Comparison of ENCODE assay signal across 8 cellular contexts in genomic region chr19:7829162-7829520, GRCh38. TPM values are rescaled to one million over a fixed set of nuclear protein-coding genes. Genes with fewer than 3 reads are reported as not detected.
A peak's percentile ranks its signal among the peaks of the same experiment; 100 is the strongest.
DNase-seq lines count a peak whose midpoint lies in the region; ATAC-seq and TF ChIP-seq lines count a peak whose summit lies in the region.

No MANE protein-coding gene starts in this region.

- H3K4me1 ChIP-seq in gastrocnemius medialis: peaks cover 14 to 16% of the 10 kb centered on the region in 2 donors
- peaks cover 10 to 25% of the 10 kb centered on the region in 2 donors for H3K4me1 ChIP-seq in thyroid gland

- peak overlapping the region; percentile 36 for H3K9ac ChIP-seq in SK-N-MC (ENCODE audit: insufficient read length)

- DNase-seq in GM12864 (ENCODE audit: low read depth) (no peak), SK-N-MC (ENCODE audit: low read depth, low spot score) (no peak), fibroblast of pulmonary artery (ENCODE audit: low read depth) (no peak), gastrocnemius medialis (no peak), putamen (ENCODE audit: low spot score) (no peak), thyroid gland (no peak)

- in situ Hi-C loops in gastrocnemius medialis (cut with MboI; ENCODE audit: low sequenced_read_pairs in 4 of 4): no loop called here

- ATAC-seq in gastrocnemius medialis (no peak), GM19463 (IDR thresholded peaks at IDR 0.05; ENCODE audit: unreplicated experiment) (no peak), GM21381 (IDR thresholded peaks at IDR 0.05; ENCODE audit: unreplicated experiment) (no peak)

- 8 to 10% methylated on average over 13 to 18 of the region's 18 CpGs for WGBS in thyroid gland, 2 donors

- TF ChIP-seq CTCF in GM12864 (IDR thresholded peaks at IDR 0.05; ENCODE audit: low read depth, low read length, missing control alignments): no peak
- TF ChIP-seq CTCF in fibroblast of pulmonary artery (IDR thresholded peaks at IDR 0.05; ENCODE audit: low read length, missing control alignments): no peak
- no peak for TF ChIP-seq CTCF in gastrocnemius medialis (IDR thresholded peaks at IDR 0.05 in 4 of 5, conservative IDR thresholded peaks at IDR 0.05 in 1 of 5)
- no peak for TF ChIP-seq CTCF in thyroid gland (IDR thresholded peaks at IDR 0.05)

- H3K9me3 ChIP-seq in SK-N-MC (ENCODE audit: low read depth, low read length) (no peaks in the 10 kb centered on the region), gastrocnemius medialis (no peaks in the 10 kb centered on the region), thyroid gland (no peaks in the 10 kb centered on the region)

- H3K27me3 ChIP-seq in gastrocnemius medialis (peaks cover 0 to 13% (median 8%) of the 10 kb centered on the region in 3 donors), thyroid gland (no peaks in the 10 kb centered on the region)

- intact Hi-C loops in gastrocnemius medialis (cut with DNase I; ENCODE audit: low total_unique reads): loop anchor here (1.0 kb wide), 3 partner anchors 40 to 91 kb away; partner anchors contain the start of genes MAP2K7 and SNAPC2
- intact Hi-C loops in thyroid gland (cut with DNase I): no loop called here

- H3K4me3 ChIP-seq in GM12864 (ENCODE audit: low read depth, low read length) (peak overlapping the region; percentile 33), SK-N-MC (peak overlapping the region; percentile 78), fibroblast of pulmonary artery (replicated peaks; ENCODE audit: low read depth, low read length) (peak overlapping the region; percentile 40), gastrocnemius medialis (peak overlapping the region; percentile 28 to 83 (median 54)), thyroid gland (replicated peaks in 1 of 3) (peak overlapping the region in 1 of 3 donors; percentile 3)

- TF ChIP-seq POLR2A in gastrocnemius medialis (IDR thresholded peaks at IDR 0.05) (no peak), thyroid gland (IDR thresholded peaks at IDR 0.05) (no peak)

- H3K27ac ChIP-seq in SK-N-MC: no peak overlapping the region
- H3K27ac ChIP-seq in gastrocnemius medialis: peak overlapping the region; percentile 36 to 73 (median 58)
- H3K27ac ChIP-seq in thyroid gland: no peak overlapping the region

- H3K36me3 ChIP-seq in SK-N-MC (ENCODE audit: insufficient read depth, low read length) (no peaks in the 10 kb centered on the region), gastrocnemius medialis (no peaks in the 10 kb centered on the region), thyroid gland (no peaks in the 10 kb centered on the region)

RNA-seq across cellular contexts. Expression of gene EVI5L, which starts 0.9 kb away (rescaled TPM):
- total RNA-seq in gastrocnemius medialis: 10 to 100 TPM; 17.5 to 24.6 (median 20.4) TPM
- total RNA-seq in thyroid gland: 10 to 100 TPM in 3 of 4 donors, 1 to 10 TPM in 1; 9.8 to 29.3 (median 21.8) TPM

RNA-seq across cellular contexts. Expression of gene PRR36, which starts 45.0 kb away (rescaled TPM):
- not detected for total RNA-seq in gastrocnemius medialis
- total RNA-seq in thyroid gland: under 1 TPM; 0.13 to 0.45 (median 0.20) TPM

RNA-seq across cellular contexts. Expression of gene LRRC8E, which starts 59.2 kb away (rescaled TPM):
- total RNA-seq in gastrocnemius medialis: 1 to 10 TPM in 1 of 4 donors, not detected in 3; 2.1 TPM
- 1 to 10 TPM; 1.4 to 3.3 (median 2.3) TPM for total RNA-seq in thyroid gland

Comparison
In these comparisons a context has a peak if more than half of its experiments do, and no peak if none do; other contexts are left out.
1. H3K27ac ChIP-seq: peak in gastrocnemius medialis (4 of 4); none in SK-N-MC (single experiment) and thyroid gland (0 of 3).